Comparison of ENCODE assay signal across 15 cellular contexts in the genomic region with DNA sequence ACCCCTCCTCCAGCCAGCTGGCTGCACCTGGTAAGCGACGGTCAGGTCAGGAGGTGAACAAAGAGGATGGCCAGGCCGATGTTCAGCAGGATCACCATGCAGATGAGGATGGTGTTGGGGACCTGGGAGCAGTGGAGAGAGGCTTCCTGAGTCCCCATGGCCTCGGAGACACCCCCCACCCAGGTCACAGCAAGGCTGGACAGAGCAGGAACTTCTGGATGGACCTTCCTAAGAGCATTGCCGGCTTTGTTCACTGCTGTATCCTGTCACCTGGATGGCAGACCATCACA.
DNase-seq lines count a peak whose midpoint lies in the region; ATAC-seq and TF ChIP-seq lines count a peak whose summit lies in the region.
"Had no signal": no experiment of that assay in that cellular context is flagged by ENCODE, and none has a peak within 500 bp of the region (broad histone marks: within the 10 kb centered on the region; RNA-seq: fewer than 3 reads in every experiment).

No MANE protein-coding gene starts in this region.

- peak overlapping the region; percentile 11 for H2AFZ ChIP-seq in IMR-90 (replicated peaks; ENCODE audit: low read length, poor library complexity)
- H2AFZ ChIP-seq: GM23248 had no signal

- H3K9ac ChIP-seq in BLaER1 treated with 17β-estradiol and CSF1 and Interleukin-3, amounts not matched to agents 10 nM and 100 nM = 0 out of 22 replicates have a peak overlapping the region, but pooled peaks of 1 of the 11 experiments have one; percentile 24
- H3K9ac ChIP-seq in IMR-90 (ENCODE audit: low read depth, low read length) (no peak overlapping the region), stomach smooth muscle (ENCODE audit: low read length in 2 of 2) (peak overlapping the region in 1 of 2 donors; percentile 2)
- H3K9ac ChIP-seq: GM23248 had no signal

- no peak overlapping the region for H2BK5ac ChIP-seq in IMR-90 (ENCODE audit: low read depth, low read length, poor library complexity, severe bottlenecking)

- POLR2A ChIA-PET in IMR-90 (lab: Charles Lee; ENCODE audit: unreplicated experiment) = no interaction called here

- CTCF ChIA-PET in IMR-90 (lab: Yijun Ruan, JAX) = interaction anchor here (5.6 kb wide), 1 partner anchor 75 kb away, joined by 67 read pairs; the partner anchor contains the start of gene JPH2

- H3K4me1 ChIP-seq in BLaER1 treated with 17β-estradiol and CSF1 and Interleukin-3, amounts not matched to agents 10 nM and 100 nM = peaks cover 5 to 54% (median 43%) of the 10 kb centered on the region in 10 experiments; a peak in 18 of 20 replicates
- H3K4me1 ChIP-seq in IMR-90 (ENCODE audit: control insufficient read depth, insufficient read depth, low read length) = peaks cover 1% of the 10 kb centered on the region; the same call in 1 of the 2 replicates
- peaks cover 68% of the 10 kb centered on the region for H3K4me1 ChIP-seq in stomach smooth muscle (ENCODE audit: control insufficient read depth, insufficient read depth, low read length)
- H3K4me1 ChIP-seq: BE2C, HAP-1 had no signal

- in situ Hi-C loops in IMR-90 (cut with MboI; ENCODE audit: low sequenced_read_pairs) = loop anchor here (5.0 kb wide), 2 partner anchors 73 to 198 kb away; partner anchors contain the start of genes FITM2 and JPH2

- H4K5ac ChIP-seq in IMR-90 (ENCODE audit: low read depth, low read length) = no peak overlapping the region

- H2BK120ac ChIP-seq in IMR-90 (ENCODE audit: low read depth, low read length) = no peak overlapping the region

- no peak overlapping the region for H3K4me3 ChIP-seq in BLaER1 treated with 17β-estradiol and CSF1 and Interleukin-3, amounts not matched to agents 10 nM and 100 nM
- H3K4me3 ChIP-seq in IMR-90 (ENCODE audit: insufficient read depth, low read depth, low read length) = no peak overlapping the region
- H3K4me3 ChIP-seq in stomach smooth muscle (ENCODE audit: low read length in 2 of 2) = no peak overlapping the region
- H3K4me3 ChIP-seq: GM23248, HAP-1 had no signal

- H3K9me3 ChIP-seq in BLaER1 treated with 17β-estradiol and CSF1 and Interleukin-3, amounts not matched to agents 10 nM and 100 nM (replicated peaks in 1 of 11) = no peaks in the 10 kb centered on the region
- H3K9me3 ChIP-seq in IMR-90 (ENCODE audit: control insufficient read depth, insufficient read depth, low read length) (no peaks in the 10 kb centered on the region), stomach smooth muscle (ENCODE audit: control insufficient read depth in 2 of 2, low read length in 2 of 2) (no peaks in the 10 kb centered on the region)
- H3K9me3 ChIP-seq: BE2C, HAP-1 had no signal

- TF ChIP-seq RAD21 in IMR-90 (IDR thresholded peaks at IDR 0.05; ENCODE audit: low read length) = no peak

- H2BK20ac ChIP-seq in IMR-90 (ENCODE audit: low read depth, low read length) = no peak overlapping the region

- no peak overlapping the region for H3K14ac ChIP-seq in IMR-90 (replicated peaks; ENCODE audit: low read depth, low read length)

- H2BK15ac ChIP-seq in IMR-90 (ENCODE audit: low read depth, low read length) = no peak overlapping the region

- no peak overlapping the region for H4K91ac ChIP-seq in IMR-90 (ENCODE audit: insufficient read depth, low read depth, low read length)

- no peaks in the 10 kb centered on the region for H4K20me1 ChIP-seq in BLaER1 treated with 17β-estradiol and CSF1 and Interleukin-3, amounts not matched to agents 10 nM and 100 nM
- no peaks in the 10 kb centered on the region for H4K20me1 ChIP-seq in IMR-90 (ENCODE audit: insufficient read depth, low read length)

- no peak for TF ChIP-seq POLR2A in IMR-90 (IDR thresholded peaks at IDR 0.05; ENCODE audit: low read depth, low read length)

- ATAC-seq in IMR-90 (ENCODE audit: low read depth) (no peak), omental fat pad (ENCODE audit: low FRiP score) (no peak)
- ATAC-seq in stimulated activated naive CD8-positive, alpha-beta T cell treated with anti-CD3 and anti-CD28 coated beads, Interleukin-15, Interleukin-2, amounts not matched to agents 100 U/mL and 50 U/mL, for 24 hours = no peak

- peak overlapping the region in 8 of 11 experiments; percentile 25 to 69 (median 53); a peak in 17 of 22 replicates for H3K4me2 ChIP-seq in BLaER1 treated with 17β-estradiol and CSF1 and Interleukin-3, amounts not matched to agents 10 nM and 100 nM
- H3K4me2 ChIP-seq in IMR-90 (ENCODE audit: low read depth, low read length) = no peak overlapping the region

- H3K23ac ChIP-seq in IMR-90 (ENCODE audit: low read depth, low read length) = no peak overlapping the region

- intact Hi-C loops in IMR-90 (cut with micrococcal nuclease) = loop anchor here (5.0 kb wide), 2 partner anchors 273 to 348 kb away; no protein-coding TSS in a partner anchor

- H3K79me1 ChIP-seq in IMR-90 (ENCODE audit: low read depth in 1 of 2, low read length in 2 of 2) = no peaks in the 10 kb centered on the region; a peak in 1 of 4 replicates

- no peak overlapping the region for H3K56ac ChIP-seq in IMR-90 (ENCODE audit: extremely low read depth, insufficient read depth, low read length)

- TF ChIP-seq CTCF in IMR-90 (conservative IDR thresholded peaks at IDR 0.05; ENCODE audit: low read depth, low read length) = no peak
- TF ChIP-seq CTCF in omental fat pad (IDR thresholded peaks at IDR 0.05) = no peak

- H3K36me3 ChIP-seq in BLaER1 treated with 17β-estradiol and CSF1 and Interleukin-3, amounts not matched to agents 10 nM and 100 nM = peaks cover 0 to 19% (median 0%) of the 10 kb centered on the region in 11 experiments; a peak in 2 of 22 replicates
- H3K36me3 ChIP-seq in IMR-90 (ENCODE audit: control insufficient read depth, insufficient read depth, low read length) (no peaks in the 10 kb centered on the region), stomach smooth muscle (ENCODE audit: control insufficient read depth in 2 of 2, insufficient read depth in 2 of 2, low read length in 2 of 2) (peaks cover 10 to 13% of the 10 kb centered on the region in 2 donors)
- H3K36me3 ChIP-seq: BE2C, HAP-1 had no signal

- H3K18ac ChIP-seq in IMR-90 (ENCODE audit: low read depth, low read length) = no peak overlapping the region

- no peak overlapping the region for H2AK5ac ChIP-seq in IMR-90 (ENCODE audit: low read depth, low read length)

- no peak overlapping the region for H3K27ac ChIP-seq in BLaER1 treated with 17β-estradiol and CSF1 and Interleukin-3, amounts not matched to agents 10 nM and 100 nM
- H3K27ac ChIP-seq in IMR-90 (ENCODE audit: insufficient read depth, low read length) (no peak overlapping the region), stomach smooth muscle (ENCODE audit: low read length) (peak overlapping the region; percentile 62)
- H3K27ac ChIP-seq: GM23248 had no signal

- peaks cover 6 to 14% (median 10%) of the 10 kb centered on the region in 11 experiments; a peak in 19 of 22 replicates for H3K27me3 ChIP-seq in BLaER1 treated with 17β-estradiol and CSF1 and Interleukin-3, amounts not matched to agents 10 nM and 100 nM
- H3K27me3 ChIP-seq in IMR-90 (ENCODE audit: control insufficient read depth, insufficient read depth, low read length) (no peaks in the 10 kb centered on the region; the same call in 1 of the 2 replicates), stomach smooth muscle (ENCODE audit: control insufficient read depth in 1 of 2, insufficient read depth in 2 of 2, low read length in 2 of 2) (no peaks in the 10 kb centered on the region)

- BruUV-seq in IMR-90 (replicated peaks; lab: Mats Ljungman, UMichigan) = no TSS peak

- H3K9me1 ChIP-seq in IMR-90 (ENCODE audit: insufficient read depth, low read length) = no peaks in the 10 kb centered on the region; the same call in 1 of the 2 replicates

- no CpG with 5 or more reads among the region's 5 CpGs for whole genome bisulfite sequencing in IMR-90 (ENCODE audit: extremely low coverage in 2 of 2, insufficient read length in 1 of 2), 2 experiments

- H4K8ac ChIP-seq in IMR-90 (ENCODE audit: low read depth in 2 of 2, low read length in 2 of 2) = no peak overlapping the region

- no peak overlapping the region for H3K4ac ChIP-seq in IMR-90 (ENCODE audit: low read depth, low read length)

- no peak overlapping the region for H2AK9ac ChIP-seq in IMR-90 (replicated peaks; ENCODE audit: low read depth, low read length, poor library complexity)

- dilution Hi-C loops in IMR-90 (cut with HindIII; ENCODE audit: low sequenced_read_pairs, unreplicated experiment) = no loop called here

- DNase-seq in IMR-90 = no peak
- peak; percentile 25 for DNase-seq in islet precursor cell
- no peak for DNase-seq in stimulated activated naive CD8-positive, alpha-beta T cell treated with anti-CD3 and anti-CD28 coated beads, Interleukin-15, Interleukin-2, amounts not matched to agents 100 U/mL and 50 U/mL, for 24 hours
- no peak for DNase-seq in midbrain (lab: John Stamatoyannopoulos, UW)
- DNase-seq in omental fat pad (ENCODE audit: low spot score) = no peak
- DNase-seq: ACHN; BE2C; CD4-positive, alpha-beta memory T cell; DMS153; DMS79; GDM1; GM23248 had no signal

TF ChIP-seq in IMR-90, 13 proteins besides CTCF, POLR2A, EP300 and RAD21:
- TF ChIP-seq CHD1 (IDR thresholded peaks at IDR 0.05; ENCODE audit: low read depth, low read length) = no peak
- TF ChIP-seq, protein P1, sequence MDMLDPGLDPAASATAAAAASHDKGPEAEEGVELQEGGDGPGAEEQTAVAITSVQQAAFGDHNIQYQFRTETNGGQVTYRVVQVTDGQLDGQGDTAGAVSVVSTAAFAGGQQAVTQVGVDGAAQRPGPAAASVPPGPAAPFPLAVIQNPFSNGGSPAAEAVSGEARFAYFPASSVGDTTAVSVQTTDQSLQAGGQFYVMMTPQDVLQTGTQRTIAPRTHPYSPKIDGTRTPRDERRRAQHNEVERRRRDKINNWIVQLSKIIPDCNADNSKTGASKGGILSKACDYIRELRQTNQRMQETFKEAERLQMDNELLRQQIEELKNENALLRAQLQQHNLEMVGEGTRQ (IDR thresholded peaks at IDR 0.05; ENCODE audit: low read depth, low read length) = no peak
- TF ChIP-seq SMC3 (IDR thresholded peaks at IDR 0.05; ENCODE audit: low read depth, low read length) = no peak
- no peak for TF ChIP-seq RFX5 (IDR thresholded peaks at IDR 0.05; ENCODE audit: low read depth, low read length)
- no peak for TF ChIP-seq MAFK (IDR thresholded peaks at IDR 0.05; ENCODE audit: low read depth, low read length)
